11 cellular contexts compared by ENCODE assay signal in the genomic region with DNA sequence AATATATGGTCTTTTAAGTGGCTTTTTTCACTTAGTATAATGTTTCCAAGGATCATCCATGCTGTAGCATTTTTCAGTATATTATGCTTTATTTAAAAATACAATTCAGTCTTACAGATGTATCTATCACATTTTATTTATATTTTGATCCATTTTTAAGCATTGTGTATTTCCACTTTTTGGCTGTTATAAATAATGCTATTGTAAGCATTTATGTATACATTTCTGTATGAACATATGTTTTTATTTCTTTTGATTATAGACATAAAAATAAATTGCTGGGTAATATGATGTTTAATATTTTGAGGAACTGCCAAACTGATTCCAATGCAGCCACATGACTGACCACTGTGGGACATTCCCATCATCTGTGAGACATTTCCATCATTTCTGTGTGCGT.
"Had no signal": no experiment of that assay in that cellular context is flagged by ENCODE, and none has a peak within 500 bp of the region (broad histone marks: within the 10 kb centered on the region; RNA-seq: fewer than 3 reads in every experiment).

No MANE protein-coding gene starts in this region.

- H3K9ac ChIP-seq: GM23248 had no signal

- ATAC-seq: GM23338, HCT116 had no signal

- FAIRE-seq: H1, H54 had no signal

- H3K27ac ChIP-seq: GM23248 had no signal

- H3K4me2 ChIP-seq: GM23338 had no signal

- H3K9me3 ChIP-seq: HAP-1 had no signal

- H3K4me3 ChIP-seq: GM23248, GM23338, HAP-1 had no signal

- H3K4me1 ChIP-seq: HAP-1 had no signal

- DNase-seq: GM23248, GOT3, H7, H9, HCEC 1CT, HFFc6 had no signal

- H2AFZ ChIP-seq: GM23248, GM23338 had no signal

- H3K36me3 ChIP-seq: HAP-1 had no signal
